Comparison of ENCODE assay signal across 29 cellular contexts in genomic region chr13:23788459-23788858, GRCh38.
"Had no signal": no experiment of that assay in that cellular context is flagged by ENCODE, and none has a peak within 500 bp of the region (broad histone marks: within the 10 kb centered on the region; RNA-seq: fewer than 3 reads in every experiment).

No MANE protein-coding gene starts in this region.

- H3K9me3 Mint-ChIP-seq: neural crest cell; stimulated activated naive B cell treated with anti-CD40 and anti-IgM and Interleukin-4, amounts not matched to agents 10 μg/mL and 1 μg/mL and 100 μg/mL, for 72 hours had no signal

- H3K4me1 Mint-ChIP-seq: immature natural killer cell, neural crest cell had no signal

- DNase-seq: hypothalamus; immature natural killer cell; kidney; left colon; left lung; lower lobe of right lung; mammary epithelial cell; mesenchymal stem cell; naive thymus-derived CD4-positive, alpha-beta T cell; nucleus accumbens; pancreas; posterior cingulate gyrus; psoas muscle; right lobe of liver; stimulated activated CD4-positive, alpha-beta T cell treated with anti-CD3 and anti-CD28 coated beads, Interleukin-12 subunit alpha, Interleukin-12 subunit beta, amount 100 ng/mL, for 4 hours; stimulated activated CD4-positive, alpha-beta T cell treated with anti-CD3 and anti-CD28 coated beads, Interleukin-15, amount 100 ng/mL, for 24 hours; stimulated activated CD4-positive, alpha-beta T cell treated with anti-CD3 and anti-CD28 coated beads, Interleukin-2, amount 100 ng/mL, for 24 hours; stimulated activated CD4-positive, alpha-beta T cell treated with anti-CD3 and anti-CD28 coated beads, Interleukin-4, amount 100 ng/mL, for 1 hour; stimulated activated naive B cell treated with anti-CD40 and anti-IgM and Interleukin-4, amounts not matched to agents 10 μg/mL and 1 μg/mL and 100 μg/mL, for 72 hours; stimulated activated naive CD8-positive, alpha-beta T cell treated with anti-CD3 and anti-CD28 coated beads, Interleukin-15, Interleukin-2, amounts not matched to agents 100 U/mL and 50 U/mL, for 24 hours; stomach; testis; thyroid gland; transverse colon; upper lobe of left lung had no signal

- H3K4me3 Mint-ChIP-seq: immature natural killer cell; naive thymus-derived CD4-positive, alpha-beta T cell; nephron; neural crest cell; stimulated activated naive B cell treated with anti-CD40 and anti-IgM and Interleukin-4, amounts not matched to agents 10 μg/mL and 1 μg/mL and 100 μg/mL, for 72 hours had no signal

- ATAC-seq: left colon; left lung; lower lobe of right lung; naive thymus-derived CD4-positive, alpha-beta T cell; pancreas; psoas muscle; right lobe of liver; stimulated activated naive B cell treated with anti-CD40 and anti-IgM and Interleukin-4, amounts not matched to agents 10 μg/mL and 1 μg/mL and 100 μg/mL, for 72 hours; stimulated activated naive CD8-positive, alpha-beta T cell treated with anti-CD3 and anti-CD28 coated beads, Interleukin-15, Interleukin-2, amounts not matched to agents 100 U/mL and 50 U/mL, for 24 hours had no signal

- H3K27ac Mint-ChIP-seq: naive thymus-derived CD4-positive, alpha-beta T cell; nephron; stimulated activated naive B cell treated with anti-CD40 and anti-IgM and Interleukin-4, amounts not matched to agents 10 μg/mL and 1 μg/mL and 100 μg/mL, for 72 hours had no signal

- H3K27me3 Mint-ChIP-seq: naive thymus-derived CD4-positive, alpha-beta T cell had no signal

- H3K27ac ChIP-seq: left lung, lower lobe of right lung, pancreas, psoas muscle, right lobe of liver, skin epidermis, testis, thyroid gland, transverse colon, upper lobe of left lung, vagina had no signal
